11 cellular contexts compared by ENCODE assay signal in the genomic region with DNA sequence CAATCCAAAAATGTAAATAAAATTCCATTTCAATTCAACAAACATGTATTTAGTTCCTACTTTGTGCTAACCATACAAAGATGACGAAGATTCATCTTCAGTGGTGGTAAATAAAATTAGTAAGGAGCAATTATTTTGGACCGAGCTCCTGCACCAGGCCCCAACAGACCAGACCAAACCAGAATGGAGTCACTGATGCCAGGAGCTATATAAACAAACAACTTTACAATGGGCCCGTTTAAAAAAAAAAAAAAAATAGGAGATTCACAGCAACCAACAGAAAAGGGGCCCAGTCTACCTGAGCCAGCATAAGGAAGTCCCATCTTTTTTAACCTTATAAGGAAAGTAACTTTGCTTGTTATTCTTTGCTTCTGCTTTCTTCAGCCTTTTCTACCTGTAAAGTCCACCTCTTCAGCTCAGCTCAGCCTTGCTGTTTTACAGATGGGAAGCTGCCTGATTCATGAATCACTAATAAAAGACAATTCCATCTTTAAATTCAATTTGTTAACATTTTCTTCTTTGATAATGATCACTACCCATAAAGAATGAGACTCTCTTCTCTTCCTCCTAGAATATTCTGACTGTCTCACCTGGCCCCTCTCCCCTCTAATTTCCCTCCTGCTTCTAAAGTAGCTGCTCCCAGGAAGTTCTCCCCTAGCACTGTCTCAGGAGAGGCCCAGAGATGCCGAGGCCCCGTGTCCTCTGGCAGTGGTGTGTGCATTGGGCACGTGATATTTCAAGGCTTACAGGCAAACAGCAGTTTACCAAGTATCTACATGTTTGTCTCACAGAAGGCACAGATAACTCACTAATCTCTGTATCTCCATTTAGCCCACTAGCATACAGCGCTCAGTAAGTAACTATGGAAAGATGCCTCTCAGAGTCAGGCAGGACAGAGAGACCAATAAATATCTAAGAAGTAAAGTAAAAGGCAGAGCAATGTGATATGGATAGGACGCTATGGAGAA. TPM values are rescaled to one million over a fixed set of nuclear protein-coding genes. Genes with fewer than 3 reads are reported as not detected.
A peak's percentile ranks its signal among the peaks of the same experiment; 100 is the strongest.
DNase-seq lines count a peak whose midpoint lies in the region; ATAC-seq and TF ChIP-seq lines count a peak whose summit lies in the region.
"Had no signal": no experiment of that assay in that cellular context is flagged by ENCODE, and none has a peak within 500 bp of the region (broad histone marks: within the 10 kb centered on the region; RNA-seq: fewer than 3 reads in every experiment).

No MANE protein-coding gene starts in this region.

- H3K4me3 ChIP-seq in KMS-11 (IDR thresholded peaks at IDR 0.05; ENCODE audit: insufficient read depth, low read depth, low read length) (no peak overlapping the region), mammary epithelial cell (replicated peaks in 1 of 3; ENCODE audit: insufficient read depth in 1 of 3, low read depth in 2 of 3, low read length in 3 of 3) (no peak overlapping the region)
- no peak overlapping the region for H3K4me3 ChIP-seq in naive thymus-derived CD4-positive, alpha-beta T cell (ENCODE audit: low read length)

- intact Hi-C loops in mammary epithelial cell (cut with micrococcal nuclease) = no loop called here
- intact Hi-C loops in naive thymus-derived CD4-positive, alpha-beta T cell (cut with micrococcal nuclease) = loop anchor here in 1 of 2 donors (2.0 kb wide), 3 partner anchors 29 to 325 kb away; no protein-coding TSS in a partner anchor

- H3K9ac ChIP-seq in KMS-11 (no peak overlapping the region; the same call in 1 of the 2 replicates), mammary epithelial cell (ENCODE audit: insufficient read depth, low read length) (no peak overlapping the region)

- ATAC-seq in naive thymus-derived CD4-positive, alpha-beta T cell = no peak

- H3K4me1 ChIP-seq in KMS-11 (ENCODE audit: low read depth, poor library complexity, severe bottlenecking) (peaks cover 95% of the 10 kb centered on the region), mammary epithelial cell (ENCODE audit: insufficient read depth, low read length) (peaks cover 19% of the 10 kb centered on the region)
- H3K4me1 ChIP-seq in naive thymus-derived CD4-positive, alpha-beta T cell (ENCODE audit: control insufficient read depth in 2 of 2, insufficient read depth in 2 of 2, low read length in 2 of 2) = peaks cover 16 to 47% of the 10 kb centered on the region in 2 donors

- BruUV-seq in mammary epithelial cell (replicated peaks; lab: Mats Ljungman, UMichigan) = no TSS peak

- H3K79me2 ChIP-seq in KMS-11 (ENCODE audit: insufficient read depth, low read depth) (peaks cover 86% of the 10 kb centered on the region), mammary epithelial cell (ENCODE audit: insufficient read depth, low read length) (peaks cover 72% of the 10 kb centered on the region)

- 75% methylated on average over 8 of the region's 8 CpGs for WGBS in mammary epithelial cell (ENCODE audit: low coverage, missing lambda C conversion rate)

- peak overlapping the region; percentile 62 for H3K4me2 ChIP-seq in KMS-11
- H3K4me2 ChIP-seq in mammary epithelial cell (ENCODE audit: insufficient read depth, low read depth, low read length) = no peak overlapping the region

- H3K9me3 ChIP-seq in mammary epithelial cell (replicated peaks; ENCODE audit: insufficient read depth, low read length) = no peaks in the 10 kb centered on the region
- no peaks in the 10 kb centered on the region for H3K9me3 ChIP-seq in naive thymus-derived CD4-positive, alpha-beta T cell (ENCODE audit: control insufficient read depth in 2 of 3, low read length in 3 of 3)

- H3K36me3 ChIP-seq in KMS-11 (ENCODE audit: insufficient read depth) = no peaks in the 10 kb centered on the region
- H3K36me3 ChIP-seq in mammary epithelial cell (ENCODE audit: insufficient read depth, low read length) = no peaks in the 10 kb centered on the region
- no peaks in the 10 kb centered on the region for H3K36me3 ChIP-seq in naive thymus-derived CD4-positive, alpha-beta T cell (ENCODE audit: control insufficient read depth in 2 of 3, insufficient read depth in 3 of 3, low read length in 3 of 3)
- H3K36me3 ChIP-seq: brain microvascular endothelial cell had no signal

- dilution Hi-C loops in mammary epithelial cell (cut with HindIII; ENCODE audit: low sequenced_read_pairs) = no loop called here

- H2AFZ ChIP-seq in KMS-11 (ENCODE audit: low read depth) (no peak overlapping the region), mammary epithelial cell (ENCODE audit: low read depth, low read length) (peak overlapping the region; percentile 57)

- in situ Hi-C loops in mammary epithelial cell (cut with MboI; ENCODE audit: low sequenced_read_pairs in 2 of 2) = no loop called here

- H3K27ac Mint-ChIP-seq in naive thymus-derived CD4-positive, alpha-beta T cell = peak overlapping the region in 5 of 9 donors; percentile 2 to 85 (median 71)

- H3K9me3 Mint-ChIP-seq in naive thymus-derived CD4-positive, alpha-beta T cell = no peaks in the 10 kb centered on the region

- CTCF ChIA-PET in mammary epithelial cell (lab: Charles Lee; ENCODE audit: low non-redundant PET) = no interaction called here
- CTCF ChIA-PET in naive thymus-derived CD4-positive, alpha-beta T cell (lab: Charles Lee) = interaction anchor here (1.0 kb wide), 1 partner anchor 9 kb away, joined by 3 read pairs; a partner anchor contains a TSS

- H4K20me1 ChIP-seq in KMS-11 (ENCODE audit: insufficient read depth) = no peaks in the 10 kb centered on the region
- no peaks in the 10 kb centered on the region for H4K20me1 ChIP-seq in mammary epithelial cell (ENCODE audit: insufficient read depth, low read length)

- H3K27ac ChIP-seq in KMS-11 (peak overlapping the region; percentile 91), mammary epithelial cell (ENCODE audit: insufficient read depth, low read depth, low read length) (peak overlapping the region; percentile 20)
- H3K27ac ChIP-seq in naive thymus-derived CD4-positive, alpha-beta T cell (ENCODE audit: low read depth, low read length) = no peak overlapping the region
- H3K27ac ChIP-seq: brain microvascular endothelial cell had no signal

- no peaks in the 10 kb centered on the region for H3K27me3 Mint-ChIP-seq in naive thymus-derived CD4-positive, alpha-beta T cell

- H3K36me3 Mint-ChIP-seq in naive thymus-derived CD4-positive, alpha-beta T cell = peaks cover 0 to 18% (median 0%) of the 10 kb centered on the region in 5 donors

- H3K4me1 Mint-ChIP-seq in naive thymus-derived CD4-positive, alpha-beta T cell = peaks cover 30 to 71% (median 41%) of the 10 kb centered on the region in 7 donors

- POLR2A ChIA-PET in naive thymus-derived CD4-positive, alpha-beta T cell (lab: Charles Lee) = no interaction called here

- no peak for TF ChIP-seq CTCF in KMS-11 (conservative IDR thresholded peaks at IDR 0.05; ENCODE audit: low read depth, low read length)
- no peak for TF ChIP-seq CTCF in mammary epithelial cell (conservative IDR thresholded peaks at IDR 0.05 in 1 of 2, IDR thresholded peaks at IDR 0.05 in 1 of 2; ENCODE audit: extremely low read depth in 1 of 2, insufficient read depth in 1 of 2, low read depth in 1 of 2, low read length in 2 of 2)

- DNase-seq in DMS53 (lab: John Stamatoyannopoulos, UW) (peak; percentile 85), mammary epithelial cell (no peak), DMS 273 (lab: John Stamatoyannopoulos, UW; ENCODE audit: unreplicated experiment) (no peak), ureter (ENCODE audit: low spot score) (no peak), putamen (ENCODE audit: low spot score) (no peak), NCI-H82 treated with DMSO at 0.1 percent for 48 hours (lab: John Stamatoyannopoulos, UW; ENCODE audit: unreplicated experiment) (no peak)
- DNase-seq in naive thymus-derived CD4-positive, alpha-beta T cell = no peak
- DNase-seq: activated CD4-positive, alpha-beta T cell treated with anti-CD3 and anti-CD28 coated beads for 48 hours; brain microvascular endothelial cell; head of caudate nucleus had no signal

- H3K27me3 ChIP-seq in KMS-11 (ENCODE audit: insufficient read depth, low read depth) (no peaks in the 10 kb centered on the region), mammary epithelial cell (ENCODE audit: insufficient read depth, low read length) (no peaks in the 10 kb centered on the region)
- H3K27me3 ChIP-seq in naive thymus-derived CD4-positive, alpha-beta T cell (ENCODE audit: control insufficient read depth in 2 of 2, insufficient read depth in 2 of 2, low read length in 2 of 2) = no peaks in the 10 kb centered on the region
- H3K27me3 ChIP-seq: brain microvascular endothelial cell had no signal

- peak overlapping the region in 3 of 10 donors; percentile 3 to 55 (median 19) for H3K4me3 Mint-ChIP-seq in naive thymus-derived CD4-positive, alpha-beta T cell

RNA-seq across cellular contexts. Expression of a gene that starts 8.4 kb away (rescaled TPM):
- total RNA-seq in mammary epithelial cell (1 to 10 TPM; 2.3 to 8.2 TPM), ureter (25.0 TPM)
- polyA plus RNA-seq in mammary epithelial cell = 4.6 TPM
- 12.7 TPM for polyA minus RNA-seq in mammary epithelial cell
- total RNA-seq in naive thymus-derived CD4-positive, alpha-beta T cell = 10 to 100 TPM in 3 of 5 experiments, 1 to 10 TPM in 2; 6.2 to 24.7 (median 10.0) TPM
- polyA plus RNA-seq in naive thymus-derived CD4-positive, alpha-beta T cell = 1 to 10 TPM in 1 of 2 donors, under 1 TPM in 1; 0.84 to 1.0 TPM
